1 cellular context compared by ENCODE assay signal in genomic region chr6:56393615-56394612, GRCh38.
TF ChIP-seq lines count a peak whose summit lies in the region.

No MANE protein-coding gene starts in this region.

TF ChIP-seq in GM23338, 12 proteins besides CTCF, POLR2A, EP300 and RAD21 (continued from another document):
- TF ChIP-seq, protein P1, sequence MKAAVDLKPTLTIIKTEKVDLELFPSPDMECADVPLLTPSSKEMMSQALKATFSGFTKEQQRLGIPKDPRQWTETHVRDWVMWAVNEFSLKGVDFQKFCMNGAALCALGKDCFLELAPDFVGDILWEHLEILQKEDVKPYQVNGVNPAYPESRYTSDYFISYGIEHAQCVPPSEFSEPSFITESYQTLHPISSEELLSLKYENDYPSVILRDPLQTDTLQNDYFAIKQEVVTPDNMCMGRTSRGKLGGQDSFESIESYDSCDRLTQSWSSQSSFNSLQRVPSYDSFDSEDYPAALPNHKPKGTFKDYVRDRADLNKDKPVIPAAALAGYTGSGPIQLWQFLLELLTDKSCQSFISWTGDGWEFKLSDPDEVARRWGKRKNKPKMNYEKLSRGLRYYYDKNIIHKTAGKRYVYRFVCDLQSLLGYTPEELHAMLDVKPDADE (IDR thresholded peaks at IDR 0.05), result no peak
